In the genomic region with DNA sequence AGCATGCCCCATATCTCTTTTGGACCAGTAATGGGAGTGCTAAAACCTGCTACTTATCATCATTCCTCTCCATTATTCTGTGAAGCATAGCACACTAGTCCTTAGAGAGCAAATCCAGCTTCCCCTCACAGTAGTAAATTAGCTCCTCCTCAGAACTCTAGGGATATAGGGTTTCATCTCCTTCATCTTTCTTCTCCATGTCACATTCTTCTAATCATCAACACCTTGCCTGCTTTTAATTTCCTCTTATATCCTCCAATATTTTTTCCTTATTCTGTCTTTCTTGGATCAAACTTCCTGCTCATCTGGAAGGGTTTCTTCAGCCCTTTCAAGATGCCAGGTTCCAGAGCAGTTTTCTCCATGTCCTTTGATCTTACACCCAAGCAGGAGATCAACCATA, we compare ENCODE assay signal across 9 cellular contexts.
"Had no signal": no experiment of that assay in that cellular context is flagged by ENCODE, and none has a peak within 500 bp of the region (broad histone marks: within the 10 kb centered on the region; RNA-seq: fewer than 3 reads in every experiment).

No MANE protein-coding gene starts in this region.

- H2AFZ ChIP-seq: GM23248, GM23338 had no signal

- ATAC-seq: GM23338, HCT116 had no signal

- H3K4me3 ChIP-seq: GM23248, GM23338, HAP-1 had no signal

- H3K9ac ChIP-seq: GM23248 had no signal

- H3K4me1 ChIP-seq: HAP-1 had no signal

- DNase-seq: GM23248, GOT3, H7, H9, HCEC 1CT, HFFc6 had no signal

- H3K4me2 ChIP-seq: GM23338 had no signal

- H3K36me3 ChIP-seq: HAP-1 had no signal

- H3K27ac ChIP-seq: GM23248 had no signal

- H3K27ac Mint-ChIP-seq: GM23338, H9, HFFc6 had no signal

- H3K4me3 Mint-ChIP-seq: GM23338, H9, HFFc6 had no signal
